1 cellular context compared by ENCODE assay signal in the genomic region with DNA sequence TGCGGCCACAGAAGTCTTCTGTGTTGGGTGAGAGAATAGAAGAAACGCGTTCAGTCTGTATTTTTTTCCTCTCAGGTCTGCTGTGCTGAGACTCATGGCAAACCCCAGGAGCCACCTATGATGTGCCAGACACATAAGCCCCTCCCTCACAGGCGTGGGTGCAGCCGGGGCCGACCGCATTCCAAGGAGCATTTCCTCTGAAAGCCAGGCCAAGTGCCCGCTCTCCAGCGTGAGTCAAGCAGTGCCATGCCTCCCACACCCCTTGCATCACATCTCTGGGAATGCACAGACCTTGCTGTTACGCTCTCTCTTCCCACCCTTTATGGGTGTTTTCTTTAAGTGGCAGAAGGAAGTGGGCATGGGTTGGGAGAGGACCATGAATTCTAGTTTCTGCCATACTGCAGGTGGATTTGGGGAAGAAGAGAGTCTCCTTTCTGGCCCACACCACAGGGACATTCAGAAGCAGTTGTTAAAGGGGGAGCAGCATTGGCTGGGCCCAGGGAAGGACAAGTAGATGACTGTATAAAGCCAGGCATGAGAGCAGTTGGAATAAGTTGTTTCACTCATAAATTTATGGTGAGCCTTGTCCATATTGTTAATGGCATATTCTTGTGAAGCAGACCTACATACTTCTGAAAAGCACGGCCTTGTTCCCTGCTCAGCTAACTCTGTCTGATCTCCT.
A peak's percentile ranks its signal among the peaks of the same experiment; 100 is the strongest.
TF ChIP-seq lines count a peak whose summit lies in the region.

No MANE protein-coding gene starts in this region.

TF ChIP-seq in SK-N-SH, 30 proteins besides CTCF, POLR2A, EP300 and RAD21 (continued from another document):
- TF ChIP-seq EZH2phosphoT487 (IDR thresholded peaks at IDR 0.05; ENCODE audit: borderline replicate concordance, low read depth) (no peak), TCF12 (IDR thresholded peaks at IDR 0.05) (peak; percentile 51; the same call in 1 of the 2 replicates), RFX5 (IDR thresholded peaks at IDR 0.05; ENCODE audit: low read length) (no peak), TEAD4 (IDR thresholded peaks at IDR 0.05; ENCODE audit: borderline replicate concordance, insufficient read depth) (peak; percentile 57; the same call in 1 of the 2 replicates), GATA2 (CRISPR knock-in tag; IDR thresholded peaks at IDR 0.05) (no peak), YY1 (IDR thresholded peaks at IDR 0.05; ENCODE audit: low read depth) (no peak), POLR2AphosphoS5 (IDR thresholded peaks at IDR 0.05; ENCODE audit: low read depth, low read length) (no peak), NFIC (IDR thresholded peaks at IDR 0.05; ENCODE audit: borderline replicate concordance) (peak; percentile 43; the same call in 1 of the 2 replicates), ELF1 (IDR thresholded peaks at IDR 0.05) (no peak), SIN3A (IDR thresholded peaks at IDR 0.05; ENCODE audit: borderline replicate concordance, low read depth, low read length) (0 out of 2 replicates have a peak, but pooled peaks have one; percentile 29), SMC3 (IDR thresholded peaks at IDR 0.05; ENCODE audit: low read depth, low read length) (no peak), NRF1 (IDR thresholded peaks at IDR 0.05; ENCODE audit: low read depth, low read length) (no peak), TAF1 (IDR thresholded peaks at IDR 0.05; ENCODE audit: borderline replicate concordance, low read depth, low read length) (no peak), JUND (IDR thresholded peaks at IDR 0.05) (peak; percentile 4; the same call in 1 of the 2 replicates), USF1 (IDR thresholded peaks at IDR 0.05; ENCODE audit: borderline replicate concordance, low read depth) (no peak), FOSL2 (IDR thresholded peaks at IDR 0.05; ENCODE audit: borderline replicate concordance, low read depth) (peak; percentile 23; the same call in 1 of the 2 replicates), MXI1 (IDR thresholded peaks at IDR 0.05; ENCODE audit: low read depth, low read length) (no peak), ZBTB33 (IDR thresholded peaks at IDR 0.05; ENCODE audit: borderline replicate concordance, low read depth) (no peak)
- TF ChIP-seq, protein P1, sequence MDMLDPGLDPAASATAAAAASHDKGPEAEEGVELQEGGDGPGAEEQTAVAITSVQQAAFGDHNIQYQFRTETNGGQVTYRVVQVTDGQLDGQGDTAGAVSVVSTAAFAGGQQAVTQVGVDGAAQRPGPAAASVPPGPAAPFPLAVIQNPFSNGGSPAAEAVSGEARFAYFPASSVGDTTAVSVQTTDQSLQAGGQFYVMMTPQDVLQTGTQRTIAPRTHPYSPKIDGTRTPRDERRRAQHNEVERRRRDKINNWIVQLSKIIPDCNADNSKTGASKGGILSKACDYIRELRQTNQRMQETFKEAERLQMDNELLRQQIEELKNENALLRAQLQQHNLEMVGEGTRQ (IDR thresholded peaks at IDR 0.05; ENCODE audit: borderline replicate concordance, low read depth, low read length) = no peak
- TF ChIP-seq, protein P2, sequence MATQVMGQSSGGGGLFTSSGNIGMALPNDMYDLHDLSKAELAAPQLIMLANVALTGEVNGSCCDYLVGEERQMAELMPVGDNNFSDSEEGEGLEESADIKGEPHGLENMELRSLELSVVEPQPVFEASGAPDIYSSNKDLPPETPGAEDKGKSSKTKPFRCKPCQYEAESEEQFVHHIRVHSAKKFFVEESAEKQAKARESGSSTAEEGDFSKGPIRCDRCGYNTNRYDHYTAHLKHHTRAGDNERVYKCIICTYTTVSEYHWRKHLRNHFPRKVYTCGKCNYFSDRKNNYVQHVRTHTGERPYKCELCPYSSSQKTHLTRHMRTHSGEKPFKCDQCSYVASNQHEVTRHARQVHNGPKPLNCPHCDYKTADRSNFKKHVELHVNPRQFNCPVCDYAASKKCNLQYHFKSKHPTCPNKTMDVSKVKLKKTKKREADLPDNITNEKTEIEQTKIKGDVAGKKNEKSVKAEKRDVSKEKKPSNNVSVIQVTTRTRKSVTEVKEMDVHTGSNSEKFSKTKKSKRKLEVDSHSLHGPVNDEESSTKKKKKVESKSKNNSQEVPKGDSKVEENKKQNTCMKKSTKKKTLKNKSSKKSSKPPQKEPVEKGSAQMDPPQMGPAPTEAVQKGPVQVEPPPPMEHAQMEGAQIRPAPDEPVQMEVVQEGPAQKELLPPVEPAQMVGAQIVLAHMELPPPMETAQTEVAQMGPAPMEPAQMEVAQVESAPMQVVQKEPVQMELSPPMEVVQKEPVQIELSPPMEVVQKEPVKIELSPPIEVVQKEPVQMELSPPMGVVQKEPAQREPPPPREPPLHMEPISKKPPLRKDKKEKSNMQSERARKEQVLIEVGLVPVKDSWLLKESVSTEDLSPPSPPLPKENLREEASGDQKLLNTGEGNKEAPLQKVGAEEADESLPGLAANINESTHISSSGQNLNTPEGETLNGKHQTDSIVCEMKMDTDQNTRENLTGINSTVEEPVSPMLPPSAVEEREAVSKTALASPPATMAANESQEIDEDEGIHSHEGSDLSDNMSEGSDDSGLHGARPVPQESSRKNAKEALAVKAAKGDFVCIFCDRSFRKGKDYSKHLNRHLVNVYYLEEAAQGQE (IDR thresholded peaks at IDR 0.05; ENCODE audit: low read depth, low read length) = no peak
- TF ChIP-seq, protein P3, sequence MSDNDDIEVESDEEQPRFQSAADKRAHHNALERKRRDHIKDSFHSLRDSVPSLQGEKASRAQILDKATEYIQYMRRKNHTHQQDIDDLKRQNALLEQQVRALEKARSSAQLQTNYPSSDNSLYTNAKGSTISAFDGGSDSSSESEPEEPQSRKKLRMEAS (IDR thresholded peaks at IDR 0.05; ENCODE audit: low read depth) = peak; percentile 72
